Comparison of ENCODE assay signal across 1 cellular context in the genomic region with DNA sequence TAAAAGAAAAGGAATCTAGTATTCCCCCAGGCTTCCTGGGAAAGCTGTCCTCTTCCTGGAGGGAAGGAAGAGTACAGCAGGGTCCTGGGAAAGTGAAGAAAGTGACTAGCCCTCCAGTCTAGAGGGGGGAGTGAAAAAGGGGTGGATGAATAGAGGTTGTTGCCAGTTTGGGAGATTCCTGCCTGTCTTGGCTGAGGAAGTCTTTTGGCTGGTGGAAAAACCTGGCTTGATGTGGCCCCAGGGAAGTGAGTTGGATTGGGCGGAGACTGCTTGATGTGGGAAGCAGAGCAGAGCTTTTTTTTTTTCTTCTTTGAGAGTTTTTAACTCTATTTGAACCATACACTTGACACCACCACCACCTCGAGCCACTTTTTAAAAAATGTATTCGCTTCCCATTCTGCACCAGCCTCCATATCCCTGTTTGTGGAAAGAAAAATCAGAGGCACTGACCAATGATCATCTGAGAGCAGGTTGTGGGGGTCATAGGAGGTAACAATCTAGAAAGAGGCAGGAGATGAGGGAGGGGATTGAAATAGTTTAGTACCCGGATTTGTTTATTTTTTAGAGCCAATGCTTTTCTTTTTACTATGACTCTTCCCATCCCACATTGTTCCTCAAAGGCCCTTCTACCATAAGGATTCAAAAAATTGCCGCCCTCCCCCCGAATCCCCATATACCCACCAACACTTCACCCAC.
TF ChIP-seq lines count a peak whose summit lies in the region.

No MANE protein-coding gene starts in this region.

TF ChIP-seq in H1, 55 proteins besides CTCF, POLR2A, EP300 and RAD21:
- TF ChIP-seq RFX5 (IDR thresholded peaks at IDR 0.05; ENCODE audit: borderline replicate concordance, low read depth, low read length) (no peak), SRF (IDR thresholded peaks at IDR 0.05; ENCODE audit: low read depth, low read length) (no peak), YY1 (IDR thresholded peaks at IDR 0.05; ENCODE audit: low read depth, low read length) (0 out of 2 replicates have a peak, but pooled peaks have one; percentile 32), SP4 (IDR thresholded peaks at IDR 0.05; ENCODE audit: low read length) (no peak), GABPA (IDR thresholded peaks at IDR 0.05; ENCODE audit: borderline replicate concordance, insufficient read depth, low read length) (no peak), TAF7 (optimal IDR thresholded peaks at IDR 0.05; ENCODE audit: borderline replicate concordance, low read depth, low read length) (no peak), TCF12 (IDR thresholded peaks at IDR 0.05; ENCODE audit: low read depth, low read length) (no peak), JUND (IDR thresholded peaks at IDR 0.05; ENCODE audit: low read length) (no peak), CBX5 (IDR thresholded peaks at IDR 0.05; ENCODE audit: low read depth, low read length) (no peak), NANOG (IDR thresholded peaks at IDR 0.05; ENCODE audit: insufficient read depth, low read depth, low read length, poor library complexity, severe bottlenecking) (peak; percentile 80), ZNF274 (IDR thresholded peaks at IDR 0.05; ENCODE audit: borderline replicate concordance, extremely low read depth, low read length) (no peak), BCL11A (IDR thresholded peaks at IDR 0.05; ENCODE audit: low read depth in 2 of 2, low read length in 2 of 2) (no peak), NRF1 (IDR thresholded peaks at IDR 0.05; ENCODE audit: low read depth, low read length) (no peak), SIN3A (conservative IDR thresholded peaks at IDR 0.05 in 1 of 2, IDR thresholded peaks at IDR 0.05 in 1 of 2; ENCODE audit: low read depth in 1 of 2, low read length in 2 of 2) (0 out of 4 replicates have a peak, but pooled peaks of 1 of the 2 experiments have one; percentile 43), TAF1 (IDR thresholded peaks at IDR 0.05; ENCODE audit: low read depth, low read length) (no peak), SP1 (IDR thresholded peaks at IDR 0.05; ENCODE audit: low read depth, low read length) (peak; percentile 91), CHD1 (IDR thresholded peaks at IDR 0.05; ENCODE audit: low read depth, low read length) (no peak), SIRT6 (IDR thresholded peaks at IDR 0.05; ENCODE audit: low read length) (no peak), CBX8 (IDR thresholded peaks at IDR 0.05; ENCODE audit: borderline replicate concordance, low read depth, low read length) (no peak), ASH2L (IDR thresholded peaks at IDR 0.05; ENCODE audit: low read length) (peak; percentile 16), TBP (IDR thresholded peaks at IDR 0.05; ENCODE audit: low read depth, low read length) (no peak)
- TF ChIP-seq, protein P1, sequence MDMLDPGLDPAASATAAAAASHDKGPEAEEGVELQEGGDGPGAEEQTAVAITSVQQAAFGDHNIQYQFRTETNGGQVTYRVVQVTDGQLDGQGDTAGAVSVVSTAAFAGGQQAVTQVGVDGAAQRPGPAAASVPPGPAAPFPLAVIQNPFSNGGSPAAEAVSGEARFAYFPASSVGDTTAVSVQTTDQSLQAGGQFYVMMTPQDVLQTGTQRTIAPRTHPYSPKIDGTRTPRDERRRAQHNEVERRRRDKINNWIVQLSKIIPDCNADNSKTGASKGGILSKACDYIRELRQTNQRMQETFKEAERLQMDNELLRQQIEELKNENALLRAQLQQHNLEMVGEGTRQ (IDR thresholded peaks at IDR 0.05; ENCODE audit: low read length) = no peak
- TF ChIP-seq, protein P2, sequence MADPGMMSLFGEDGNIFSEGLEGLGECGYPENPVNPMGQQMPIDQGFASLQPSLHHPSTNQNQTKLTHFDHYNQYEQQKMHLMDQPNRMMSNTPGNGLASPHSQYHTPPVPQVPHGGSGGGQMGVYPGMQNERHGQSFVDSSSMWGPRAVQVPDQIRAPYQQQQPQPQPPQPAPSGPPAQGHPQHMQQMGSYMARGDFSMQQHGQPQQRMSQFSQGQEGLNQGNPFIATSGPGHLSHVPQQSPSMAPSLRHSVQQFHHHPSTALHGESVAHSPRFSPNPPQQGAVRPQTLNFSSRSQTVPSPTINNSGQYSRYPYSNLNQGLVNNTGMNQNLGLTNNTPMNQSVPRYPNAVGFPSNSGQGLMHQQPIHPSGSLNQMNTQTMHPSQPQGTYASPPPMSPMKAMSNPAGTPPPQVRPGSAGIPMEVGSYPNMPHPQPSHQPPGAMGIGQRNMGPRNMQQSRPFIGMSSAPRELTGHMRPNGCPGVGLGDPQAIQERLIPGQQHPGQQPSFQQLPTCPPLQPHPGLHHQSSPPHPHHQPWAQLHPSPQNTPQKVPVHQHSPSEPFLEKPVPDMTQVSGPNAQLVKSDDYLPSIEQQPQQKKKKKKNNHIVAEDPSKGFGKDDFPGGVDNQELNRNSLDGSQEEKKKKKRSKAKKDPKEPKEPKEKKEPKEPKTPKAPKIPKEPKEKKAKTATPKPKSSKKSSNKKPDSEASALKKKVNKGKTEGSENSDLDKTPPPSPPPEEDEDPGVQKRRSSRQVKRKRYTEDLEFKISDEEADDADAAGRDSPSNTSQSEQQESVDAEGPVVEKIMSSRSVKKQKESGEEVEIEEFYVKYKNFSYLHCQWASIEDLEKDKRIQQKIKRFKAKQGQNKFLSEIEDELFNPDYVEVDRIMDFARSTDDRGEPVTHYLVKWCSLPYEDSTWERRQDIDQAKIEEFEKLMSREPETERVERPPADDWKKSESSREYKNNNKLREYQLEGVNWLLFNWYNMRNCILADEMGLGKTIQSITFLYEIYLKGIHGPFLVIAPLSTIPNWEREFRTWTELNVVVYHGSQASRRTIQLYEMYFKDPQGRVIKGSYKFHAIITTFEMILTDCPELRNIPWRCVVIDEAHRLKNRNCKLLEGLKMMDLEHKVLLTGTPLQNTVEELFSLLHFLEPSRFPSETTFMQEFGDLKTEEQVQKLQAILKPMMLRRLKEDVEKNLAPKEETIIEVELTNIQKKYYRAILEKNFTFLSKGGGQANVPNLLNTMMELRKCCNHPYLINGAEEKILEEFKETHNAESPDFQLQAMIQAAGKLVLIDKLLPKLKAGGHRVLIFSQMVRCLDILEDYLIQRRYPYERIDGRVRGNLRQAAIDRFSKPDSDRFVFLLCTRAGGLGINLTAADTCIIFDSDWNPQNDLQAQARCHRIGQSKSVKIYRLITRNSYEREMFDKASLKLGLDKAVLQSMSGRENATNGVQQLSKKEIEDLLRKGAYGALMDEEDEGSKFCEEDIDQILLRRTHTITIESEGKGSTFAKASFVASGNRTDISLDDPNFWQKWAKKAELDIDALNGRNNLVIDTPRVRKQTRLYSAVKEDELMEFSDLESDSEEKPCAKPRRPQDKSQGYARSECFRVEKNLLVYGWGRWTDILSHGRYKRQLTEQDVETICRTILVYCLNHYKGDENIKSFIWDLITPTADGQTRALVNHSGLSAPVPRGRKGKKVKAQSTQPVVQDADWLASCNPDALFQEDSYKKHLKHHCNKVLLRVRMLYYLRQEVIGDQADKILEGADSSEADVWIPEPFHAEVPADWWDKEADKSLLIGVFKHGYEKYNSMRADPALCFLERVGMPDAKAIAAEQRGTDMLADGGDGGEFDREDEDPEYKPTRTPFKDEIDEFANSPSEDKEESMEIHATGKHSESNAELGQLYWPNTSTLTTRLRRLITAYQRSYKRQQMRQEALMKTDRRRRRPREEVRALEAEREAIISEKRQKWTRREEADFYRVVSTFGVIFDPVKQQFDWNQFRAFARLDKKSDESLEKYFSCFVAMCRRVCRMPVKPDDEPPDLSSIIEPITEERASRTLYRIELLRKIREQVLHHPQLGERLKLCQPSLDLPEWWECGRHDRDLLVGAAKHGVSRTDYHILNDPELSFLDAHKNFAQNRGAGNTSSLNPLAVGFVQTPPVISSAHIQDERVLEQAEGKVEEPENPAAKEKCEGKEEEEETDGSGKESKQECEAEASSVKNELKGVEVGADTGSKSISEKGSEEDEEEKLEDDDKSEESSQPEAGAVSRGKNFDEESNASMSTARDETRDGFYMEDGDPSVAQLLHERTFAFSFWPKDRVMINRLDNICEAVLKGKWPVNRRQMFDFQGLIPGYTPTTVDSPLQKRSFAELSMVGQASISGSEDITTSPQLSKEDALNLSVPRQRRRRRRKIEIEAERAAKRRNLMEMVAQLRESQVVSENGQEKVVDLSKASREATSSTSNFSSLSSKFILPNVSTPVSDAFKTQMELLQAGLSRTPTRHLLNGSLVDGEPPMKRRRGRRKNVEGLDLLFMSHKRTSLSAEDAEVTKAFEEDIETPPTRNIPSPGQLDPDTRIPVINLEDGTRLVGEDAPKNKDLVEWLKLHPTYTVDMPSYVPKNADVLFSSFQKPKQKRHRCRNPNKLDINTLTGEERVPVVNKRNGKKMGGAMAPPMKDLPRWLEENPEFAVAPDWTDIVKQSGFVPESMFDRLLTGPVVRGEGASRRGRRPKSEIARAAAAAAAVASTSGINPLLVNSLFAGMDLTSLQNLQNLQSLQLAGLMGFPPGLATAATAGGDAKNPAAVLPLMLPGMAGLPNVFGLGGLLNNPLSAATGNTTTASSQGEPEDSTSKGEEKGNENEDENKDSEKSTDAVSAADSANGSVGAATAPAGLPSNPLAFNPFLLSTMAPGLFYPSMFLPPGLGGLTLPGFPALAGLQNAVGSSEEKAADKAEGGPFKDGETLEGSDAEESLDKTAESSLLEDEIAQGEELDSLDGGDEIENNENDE (IDR thresholded peaks at IDR 0.05; ENCODE audit: insufficient replicate concordance, low read length) = no peak
